ENCODE assay signal across 8 cellular contexts in genomic region chr18:55589625-55590291, GRCh38. TPM values are rescaled to one million over a fixed set of nuclear protein-coding genes. Genes with fewer than 3 reads are reported as not detected.
DNase-seq lines count a peak whose midpoint lies in the region; ATAC-seq and TF ChIP-seq lines count a peak whose summit lies in the region.

No MANE protein-coding gene starts in this region.

- peaks cover 22% of the 10 kb centered on the region for H3K27me3 ChIP-seq in Loucy (ENCODE audit: insufficient read depth, low read length, poor library complexity, severe bottlenecking)
- H3K27me3 ChIP-seq in RWPE2 (ENCODE audit: insufficient read depth, poor library complexity, severe bottlenecking): no peaks in the 10 kb centered on the region

- H3K4me3 Mint-ChIP-seq in neural crest cell: peak overlapping the region; percentile 89
- H3K4me3 Mint-ChIP-seq in stimulated activated naive CD8-positive, alpha-beta T cell treated with anti-CD3 and anti-CD28 coated beads, Interleukin-15, amount 100 ng/mL, for 72 hours: peak overlapping the region; percentile 73 to 81

- H3K9ac ChIP-seq in Loucy (ENCODE audit: low read depth, low read length, poor library complexity, severe bottlenecking): peak overlapping the region; percentile 82

- H4K20me1 ChIP-seq in Loucy (ENCODE audit: insufficient read depth, low read length, poor library complexity, severe bottlenecking): no peaks in the 10 kb centered on the region

- 0 out of 2 replicates have a peak, but pooled peaks cover 5% of the 10 kb centered on the region for H3K9me2 ChIP-seq in Loucy (replicated peaks; ENCODE audit: low read depth, low read length)

- H2AFZ ChIP-seq in Loucy (ENCODE audit: low read length): peak overlapping the region; percentile 99

- H3K79me2 ChIP-seq in Loucy (ENCODE audit: insufficient read depth, low read length): peaks cover 39% of the 10 kb centered on the region

- DNase-seq in DMS53 treated with DMSO at 0.1 percent for 48 hours (lab: John Stamatoyannopoulos, UW; ENCODE audit: unreplicated experiment) (peak; percentile 98), RWPE2 (ENCODE audit: low spot score) (peak; percentile 90), foreskin melanocyte (peak; percentile 90), neural crest cell (ENCODE audit: low read depth, low spot score) (peak; percentile 96)
- DNase-seq in activated naive CD4-positive, alpha-beta T cell treated with Interleukin-2 at 50 U/mL for 16 hours: peak; percentile 38
- DNase-seq in stimulated activated naive CD8-positive, alpha-beta T cell treated with anti-CD3 and anti-CD28 coated beads, Interleukin-15, amount 100 ng/mL, for 72 hours: peak; percentile 77 to 80

- ATAC-seq in GM21825 (IDR thresholded peaks at IDR 0.05; ENCODE audit: unreplicated experiment) (peak; percentile 90), RWPE2 (ENCODE audit: low read depth) (peak; percentile 90)
- ATAC-seq in stimulated activated naive CD8-positive, alpha-beta T cell treated with anti-CD3 and anti-CD28 coated beads, Interleukin-15, amount 100 ng/mL, for 72 hours: peak; percentile 88

- H3K9me3 ChIP-seq in Loucy (ENCODE audit: insufficient read depth, low read depth, low read length): no peaks in the 10 kb centered on the region
- H3K9me3 ChIP-seq in RWPE2 (ENCODE audit: severe bottlenecking): no peaks in the 10 kb centered on the region

- peaks cover 4% of the 10 kb centered on the region; the same call in 1 of the 2 replicates for H3F3A ChIP-seq in Loucy (ENCODE audit: low read depth)

- no peaks in the 10 kb centered on the region for H3K9me3 Mint-ChIP-seq in neural crest cell
- no peaks in the 10 kb centered on the region for H3K9me3 Mint-ChIP-seq in stimulated activated naive CD8-positive, alpha-beta T cell treated with anti-CD3 and anti-CD28 coated beads, Interleukin-15, amount 100 ng/mL, for 72 hours

- no peaks in the 10 kb centered on the region for H3K27me3 Mint-ChIP-seq in neural crest cell (ENCODE audit: low read depth)
- peaks cover 39% of the 10 kb centered on the region for H3K27me3 Mint-ChIP-seq in stimulated activated naive CD8-positive, alpha-beta T cell treated with anti-CD3 and anti-CD28 coated beads, Interleukin-15, amount 100 ng/mL, for 72 hours

- H3K27ac ChIP-seq in RWPE2 (ENCODE audit: poor library complexity, severe bottlenecking): peak overlapping the region; percentile 61

- H3K4me1 Mint-ChIP-seq in neural crest cell: peaks cover 32% of the 10 kb centered on the region
- peaks cover 14% of the 10 kb centered on the region for H3K4me1 Mint-ChIP-seq in stimulated activated naive CD8-positive, alpha-beta T cell treated with anti-CD3 and anti-CD28 coated beads, Interleukin-15, amount 100 ng/mL, for 72 hours

- H3K4me1 ChIP-seq in Loucy (ENCODE audit: insufficient read depth, low read length, poor library complexity, severe bottlenecking) (peaks cover 21% of the 10 kb centered on the region), RWPE2 (ENCODE audit: insufficient read depth, poor library complexity, severe bottlenecking) (peaks cover 3% of the 10 kb centered on the region)

- peak overlapping the region; percentile 96 for H3K27ac Mint-ChIP-seq in neural crest cell (ENCODE audit: unreplicated experiment)
- H3K27ac Mint-ChIP-seq in stimulated activated naive CD8-positive, alpha-beta T cell treated with anti-CD3 and anti-CD28 coated beads, Interleukin-15, amount 100 ng/mL, for 72 hours: peak overlapping the region; percentile 79 to 93

- H3K4me3 ChIP-seq in Loucy (ENCODE audit: low read length, poor library complexity, severe bottlenecking) (peak overlapping the region; percentile 90), RWPE2 (ENCODE audit: severe bottlenecking) (peak overlapping the region; percentile 44)

- peak overlapping the region; percentile 96 for H3K4me2 ChIP-seq in Loucy (ENCODE audit: low read depth, low read length, poor library complexity, severe bottlenecking)

- H3K36me3 Mint-ChIP-seq in neural crest cell (ENCODE audit: low read depth): no peaks in the 10 kb centered on the region

- no peaks in the 10 kb centered on the region for H3K36me3 ChIP-seq in Loucy (ENCODE audit: insufficient read depth, low read length)
- no peaks in the 10 kb centered on the region for H3K36me3 ChIP-seq in RWPE2 (ENCODE audit: low read depth)

- TF ChIP-seq CTCF in Loucy (conservative IDR thresholded peaks at IDR 0.05; ENCODE audit: low read length) (no peak), RWPE2 (IDR thresholded peaks at IDR 0.05; ENCODE audit: poor library complexity, severe bottlenecking) (no peak), neural crest cell (conservative IDR thresholded peaks at IDR 0.05) (peak; percentile 14)

RNA-seq across cellular contexts. Expression of gene TCF4, which starts 1.8 kb away (rescaled TPM):
- total RNA-seq in neural crest cell: 82.5 and 89.9 TPM in 2 replicates

Comparison
In these comparisons a context has a peak if more than half of its experiments do, and no peak if none do; other contexts are left out.
1. Peak in every context shown above with its lines: DNase-seq, ATAC-seq, H3K4me3 ChIP-seq and H3K27ac ChIP-seq.
2. DNase-seq: peak in every context shown above with its lines; median percentile 98 in DMS53 treated with DMSO at 0.1 percent for 48 hours; 96 in neural crest cell; 90 in RWPE2; 90 in foreskin melanocyte; 78 in stimulated activated naive CD8-positive, alpha-beta T cell treated with anti-CD3 and anti-CD28 coated beads, Interleukin-15, amount 100 ng/mL, for 72 hours; 38 in activated naive CD4-positive, alpha-beta T cell treated with Interleukin-2 at 50 U/mL for 16 hours.